In the genomic region with DNA sequence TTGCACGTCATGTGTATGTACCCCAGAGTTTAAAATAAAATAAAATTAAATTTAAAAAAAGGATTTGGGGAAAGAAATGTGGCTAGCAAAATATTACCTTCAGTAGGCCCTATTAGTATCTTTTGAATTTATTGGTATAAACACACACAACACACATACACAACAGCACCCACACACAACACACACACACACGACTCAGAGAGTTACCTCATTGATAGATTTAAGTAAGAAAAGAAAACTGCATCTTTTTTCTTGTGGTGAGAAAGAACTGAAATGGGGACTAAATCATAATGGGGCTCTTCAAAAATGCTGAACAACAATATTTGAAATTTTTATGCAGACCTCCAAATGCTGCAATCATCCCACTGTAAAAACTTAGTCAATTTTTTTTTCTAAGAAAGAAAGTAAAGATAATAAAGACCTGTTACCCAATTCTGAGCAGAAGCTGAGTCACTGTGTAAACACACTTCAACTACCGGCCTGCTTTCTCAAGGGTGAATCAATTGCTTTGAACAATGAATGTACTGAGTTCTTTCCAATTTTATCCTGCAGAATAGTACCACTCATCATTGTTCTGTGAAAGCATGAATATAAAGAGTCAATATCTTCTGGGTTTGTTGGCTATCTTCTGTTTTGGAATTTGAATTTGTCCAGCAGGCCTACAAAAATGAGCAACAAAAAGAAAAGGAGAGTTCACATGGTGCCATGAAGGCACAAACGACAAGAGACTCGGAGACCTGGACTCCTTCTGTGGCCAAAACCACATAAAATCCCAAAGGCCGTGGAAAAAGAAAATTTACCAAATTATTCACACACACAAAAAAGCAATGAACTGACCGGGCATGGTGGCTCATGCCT, we compare ENCODE assay signal across 8 cellular contexts. TPM values are rescaled to one million over a fixed set of nuclear protein-coding genes. Genes with fewer than 3 reads are reported as not detected.
DNase-seq lines count a peak whose midpoint lies in the region; ATAC-seq and TF ChIP-seq lines count a peak whose summit lies in the region.

No MANE protein-coding gene starts in this region.

- CTCF ChIA-PET in T-cell (lab: Charles Lee), result no interaction called here

- POLR2A ChIA-PET in T-cell (lab: Charles Lee), result no interaction called here

- H3K4me1 Mint-ChIP-seq in nephron progenitor cell, result peaks cover 24% of the 10 kb centered on the region
- H3K4me1 Mint-ChIP-seq in T-cell, result no peaks in the 10 kb centered on the region
- H3K4me1 Mint-ChIP-seq in activated T-cell treated with anti-CD3 and anti-CD28 coated beads, Interleukin-2, amount 50 U/mL, for 24 hours (ENCODE audit: low read depth), result no peaks in the 10 kb centered on the region

- DNase-seq in DMS79 (lab: John Stamatoyannopoulos, UW) (peak; percentile 3), NCI-H2227 (lab: John Stamatoyannopoulos, UW; ENCODE audit: unreplicated experiment) (peak; percentile 50), dermis blood vessel endothelial cell (peak; percentile 52), nephron progenitor cell (no peak), T-cell (no peak), NCI-H526 treated with DMSO at 0.1 percent for 48 hours (lab: John Stamatoyannopoulos, UW) (no peak), activated gamma-delta T cell treated with Interleukin-2 at 50 U/mL for 16 hours (no peak)
- DNase-seq in activated T-cell treated with anti-CD3 and anti-CD28 coated beads, Interleukin-2, amount 50 U/mL, for 24 hours, result no peak

- H3K27me3 Mint-ChIP-seq in nephron progenitor cell (ENCODE audit: low read depth, poor library complexity) (no peaks in the 10 kb centered on the region), T-cell (peaks cover 2 to 4% of the 10 kb centered on the region in 2 donors)
- H3K27me3 Mint-ChIP-seq in activated T-cell treated with anti-CD3 and anti-CD28 coated beads, Interleukin-2, amount 50 U/mL, for 24 hours, result peaks cover 9% of the 10 kb centered on the region

- no peak for ATAC-seq in T-cell (replicated peaks in 1 of 4)

- H3K27ac Mint-ChIP-seq in nephron progenitor cell (peak overlapping the region; percentile 93), T-cell (no peak overlapping the region)
- H3K27ac Mint-ChIP-seq in activated T-cell treated with anti-CD3 and anti-CD28 coated beads, Interleukin-2, amount 50 U/mL, for 24 hours, result no peak overlapping the region

- H3K4me3 Mint-ChIP-seq in nephron progenitor cell (no peak overlapping the region), T-cell (no peak overlapping the region)
- no peak overlapping the region for H3K4me3 Mint-ChIP-seq in activated T-cell treated with anti-CD3 and anti-CD28 coated beads, Interleukin-2, amount 50 U/mL, for 24 hours

- H3K36me3 Mint-ChIP-seq in nephron progenitor cell (ENCODE audit: low read depth) (no peaks in the 10 kb centered on the region), T-cell (no peaks in the 10 kb centered on the region)
- no peaks in the 10 kb centered on the region for H3K36me3 Mint-ChIP-seq in activated T-cell treated with anti-CD3 and anti-CD28 coated beads, Interleukin-2, amount 50 U/mL, for 24 hours (ENCODE audit: low read depth)

- no peak for TF ChIP-seq CTCF in nephron progenitor cell (IDR thresholded peaks at IDR 0.05)

- H3K9me3 Mint-ChIP-seq in nephron progenitor cell, result peaks cover 10% of the 10 kb centered on the region
- H3K9me3 Mint-ChIP-seq in T-cell, result peaks cover 0 to 4% (median 0%) of the 10 kb centered on the region in 3 donors
- no peaks in the 10 kb centered on the region for H3K9me3 Mint-ChIP-seq in activated T-cell treated with anti-CD3 and anti-CD28 coated beads, Interleukin-2, amount 50 U/mL, for 24 hours

RNA-seq across cellular contexts. Expression of a gene that starts 57.9 kb away (rescaled TPM):
- 379 and 441 TPM in 2 replicates for total RNA-seq in dermis blood vessel endothelial cell
- total RNA-seq in T-cell, result 100 to 1,000 TPM; 108 to 129 (median 112) TPM

Comparison
In these comparisons a context has a peak if more than half of its experiments do, and no peak if none do; other contexts are left out.
1. DNase-seq: peak in DMS79 (single experiment), NCI-H2227 (single experiment) and dermis blood vessel endothelial cell (single experiment); none in nephron progenitor cell (single experiment), T-cell (0 of 34), NCI-H526 treated with DMSO at 0.1 percent for 48 hours (single experiment), activated gamma-delta T cell treated with Interleukin-2 at 50 U/mL for 16 hours (single experiment) and activated T-cell treated with anti-CD3 and anti-CD28 coated beads, Interleukin-2, amount 50 U/mL, for 24 hours (single experiment).